In genomic region chr17:2094891-2095535, GRCh38 we compare ENCODE assay signal across 8 cellular contexts. TPM values are rescaled to one million over a fixed set of nuclear protein-coding genes. Genes with fewer than 3 reads are reported as not detected.
A peak's percentile ranks its signal among the peaks of the same experiment; 100 is the strongest.
DNase-seq lines count a peak whose midpoint lies in the region; ATAC-seq, FAIRE-seq and TF ChIP-seq lines count a peak whose summit lies in the region.

No MANE protein-coding gene starts in this region.

- peak in 1 of 2 experiments; percentile 37; a peak in 1 of 5 replicates for TF ChIP-seq RAD21 in A549 (conservative IDR thresholded peaks at IDR 0.05 in 1 of 2, IDR thresholded peaks at IDR 0.05 in 1 of 2)

- no peaks in the 10 kb centered on the region for H3K27me3 ChIP-seq in HUES64 (ENCODE audit: insufficient read depth, low read length)

- no peaks in the 10 kb centered on the region for H3K9me3 ChIP-seq in A549
- no peaks in the 10 kb centered on the region for H3K9me3 ChIP-seq in HUES64 (ENCODE audit: insufficient read depth, low read depth, low read length)

- H3K27me3 Mint-ChIP-seq in MCF 10A (ENCODE audit: insufficient read depth, unreplicated experiment), result no peaks in the 10 kb centered on the region
- peaks cover 0 to 2% (median 0%) of the 10 kb centered on the region in 3 donors for H3K27me3 Mint-ChIP-seq in immature natural killer cell (ENCODE audit: low read depth in 3 of 3)

- 85% methylated on average over 12 of the region's 12 CpGs for WGBS in A549 (ENCODE audit: missing lambda C conversion rate)
- WGBS in HUES64, result 87% methylated on average over 12 of the region's 12 CpGs

- no peak for TF ChIP-seq EP300 in A549 (IDR thresholded peaks at IDR 0.05)

- no peak for FAIRE-seq in A549 (lab: Jason Lieb, UNC)

- BruUV-seq in MCF 10A (replicated peaks; lab: Mats Ljungman, UMichigan), result no TSS peak

- H3K27ac ChIP-seq in A549, result no peak overlapping the region
- peak overlapping the region; percentile 15; the same call in 1 of the 2 replicates for H3K27ac ChIP-seq in HUES64 (ENCODE audit: low read depth, low read length)

- H3K4me1 Mint-ChIP-seq in MCF 10A (ENCODE audit: insufficient read depth, unreplicated experiment) (peaks cover 6% of the 10 kb centered on the region), immature natural killer cell (peaks cover 10 to 18% of the 10 kb centered on the region in 2 donors)

- CTCF ChIA-PET in A549 (lab: Yijun Ruan, JAX), result interaction anchor here (0.5 to 4.3 kb wide), 17 partner anchors 8 to 280 kb away, joined by 3 to 21 read pairs (median 5); partner anchors contain the start of gene HIC1
- CTCF ChIA-PET in MCF 10A (lab: Yijun Ruan, JAX), result interaction anchor here (0.7 to 1.1 kb wide), 3 partner anchors 9 to 86 kb away, joined by 3 to 4 read pairs (median 3); no protein-coding TSS in a partner anchor

- DNase-seq in A549 (ENCODE audit: low read depth in 1 of 2, low spot score in 1 of 2), result peak in 1 of 2 experiments; percentile 31
- DNase-seq in MCF 10A (ENCODE audit: unreplicated experiment), result peak; percentile 15
- no peak for DNase-seq in left colon
- no peak for DNase-seq in immature natural killer cell
- DNase-seq in EL, result no peak

- H3K36me3 Mint-ChIP-seq in MCF 10A (ENCODE audit: insufficient read depth, unreplicated experiment), result peaks cover 12% of the 10 kb centered on the region
- H3K36me3 Mint-ChIP-seq in immature natural killer cell, result peaks cover 4 to 11% (median 5%) of the 10 kb centered on the region in 3 donors

- no peak overlapping the region for H3K4me2 ChIP-seq in A549

- H3K9ac ChIP-seq in HUES64 (ENCODE audit: low read depth, low read length), result no peak overlapping the region

- no peaks in the 10 kb centered on the region for H3K36me3 ChIP-seq in HUES64 (ENCODE audit: insufficient read depth, low read length)

- peak; percentile 44 to 72; a peak in 4 of 6 replicates for ATAC-seq in A549
- peak; percentile 41 for ATAC-seq in left colon
- ATAC-seq in HG02970 (IDR thresholded peaks at IDR 0.05; ENCODE audit: low FRiP score, unreplicated experiment), result no peak
- no peak for ATAC-seq in HG03469 (IDR thresholded peaks at IDR 0.05; ENCODE audit: unreplicated experiment)

- H3K4me1 ChIP-seq in A549, result no peaks in the 10 kb centered on the region
- H3K4me1 ChIP-seq in HUES64 (ENCODE audit: insufficient read depth, low read length), result peaks cover 24% of the 10 kb centered on the region

- H3K27ac Mint-ChIP-seq in MCF 10A (ENCODE audit: low read depth, unreplicated experiment), result no peak overlapping the region
- no peak overlapping the region for H3K27ac Mint-ChIP-seq in immature natural killer cell

- no peak overlapping the region for H3K4me3 ChIP-seq in A549
- no peak overlapping the region for H3K4me3 ChIP-seq in HUES64 (ENCODE audit: low read length)

- TF ChIP-seq POLR2A in A549 (IDR thresholded peaks at IDR 0.05; ENCODE audit: low read length), result no peak

- H3K4me3 Mint-ChIP-seq in MCF 10A (ENCODE audit: unreplicated experiment) (no peak overlapping the region), immature natural killer cell (no peak overlapping the region)

- TF ChIP-seq CTCF in A549 (IDR thresholded peaks at IDR 0.05) (no peak), MCF 10A (IDR thresholded peaks at IDR 0.05; ENCODE audit: unreplicated experiment) (no peak)

- no peaks in the 10 kb centered on the region for H3K9me3 Mint-ChIP-seq in MCF 10A (ENCODE audit: unreplicated experiment)
- no peaks in the 10 kb centered on the region for H3K9me3 Mint-ChIP-seq in immature natural killer cell

- intact Hi-C loops in MCF 10A (cut with micrococcal nuclease) (no loop called here), left colon (cut with DNase I, micrococcal nuclease) (no loop called here)

- POLR2A ChIA-PET in A549 (lab: Yijun Ruan, JAX), result no interaction called here
- POLR2A ChIA-PET in MCF 10A (lab: Yijun Ruan, JAX), result no interaction called here

TF ChIP-seq in A549, 52 proteins besides CTCF, POLR2A, EP300 and RAD21:
- TF ChIP-seq, protein P1, sequence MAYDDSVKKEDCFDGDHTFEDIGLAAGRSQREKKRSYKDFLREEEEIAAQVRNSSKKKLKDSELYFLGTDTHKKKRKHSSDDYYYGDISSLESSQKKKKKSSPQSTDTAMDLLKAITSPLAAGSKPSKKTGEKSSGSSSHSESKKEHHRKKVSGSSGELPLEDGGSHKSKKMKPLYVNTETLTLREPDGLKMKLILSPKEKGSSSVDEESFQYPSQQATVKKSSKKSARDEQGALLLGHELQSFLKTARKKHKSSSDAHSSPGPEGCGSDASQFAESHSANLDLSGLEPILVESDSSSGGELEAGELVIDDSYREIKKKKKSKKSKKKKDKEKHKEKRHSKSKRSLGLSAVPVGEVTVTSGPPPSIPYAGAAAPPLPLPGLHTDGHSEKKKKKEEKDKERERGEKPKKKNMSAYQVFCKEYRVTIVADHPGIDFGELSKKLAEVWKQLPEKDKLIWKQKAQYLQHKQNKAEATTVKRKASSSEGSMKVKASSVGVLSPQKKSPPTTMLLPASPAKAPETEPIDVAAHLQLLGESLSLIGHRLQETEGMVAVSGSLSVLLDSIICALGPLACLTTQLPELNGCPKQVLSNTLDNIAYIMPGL (CRISPR knock-in tag; IDR thresholded peaks at IDR 0.05; ENCODE audit: borderline replicate concordance), result no peak
- TF ChIP-seq HEYL (CRISPR knock-in tag; IDR thresholded peaks at IDR 0.05), result no peak
- TF ChIP-seq ZNF302 (CRISPR knock-in tag; IDR thresholded peaks at IDR 0.05), result no peak
- TF ChIP-seq JUNB (IDR thresholded peaks at IDR 0.05), result no peak
- no peak for TF ChIP-seq ZFP36 (IDR thresholded peaks at IDR 0.05; ENCODE audit: borderline replicate concordance, partially characterized antibody)
- TF ChIP-seq USF2 (IDR thresholded peaks at IDR 0.05), result no peak
- no peak for TF ChIP-seq GATA3 (IDR thresholded peaks at IDR 0.05; ENCODE audit: borderline replicate concordance)
- TF ChIP-seq FOXS1 (CRISPR knock-in tag; IDR thresholded peaks at IDR 0.05), result no peak

RNA-seq across cellular contexts. Expression of gene HIC1, which starts 40.1 kb away (rescaled TPM):
- polyA plus RNA-seq in A549 (2011; rRNA removed) (0.13 and 0.28 TPM in 2 replicates), A549 (2017; fragmentation: RNase III; extraction: RNeasy Plus Mini Kit Qiagen cat#74134 plus additional on column Dnase treatment) (0.70 to 1.5 TPM (median 1.3 TPM) in 3 replicates), immature natural killer cell (1 to 10 TPM in 2 of 3 donors, under 1 TPM in 1; 0.90 to 5.9 (median 1.2) TPM)
- 0.37 and 0.43 TPM in 2 replicates for polyA plus RNA-seq in A549 (2012; cell fraction: cytosol; rRNA removed)
- 1.7 and 2.1 TPM in 2 replicates for polyA plus RNA-seq in A549 (2012; cell fraction: nucleus; rRNA removed)
- polyA minus RNA-seq in A549 (2011; rRNA and poly(A)+ RNA removed), result 0.29 and 0.58 TPM in 2 replicates
- 0.15 TPM for polyA plus RNA-seq in HUES64 (2013, experiment 1 of 2)
- polyA plus RNA-seq in HUES64 (2013, experiment 2 of 2), result 0.32 TPM
- total RNA-seq in MCF 10A (2022) (0.59 and 1.0 TPM in 2 replicates), left colon (10 to 100 TPM in 1 of 2 donors, 1 to 10 TPM in 1; 4.8 to 12.8 TPM)

RNA-seq across cellular contexts. Expression of gene OVCA2, which starts 53.2 kb away (rescaled TPM):
- polyA plus RNA-seq in A549 (2011; rRNA removed) (66.3 and 73.1 TPM in 2 replicates), A549 (2017; fragmentation: RNase III; extraction: RNeasy Plus Mini Kit Qiagen cat#74134 plus additional on column Dnase treatment) (54.3 to 56.6 TPM (median 54.6 TPM) in 3 replicates), immature natural killer cell (100 to 1,000 TPM in 2 of 3 donors, 10 to 100 TPM in 1; 90.6 to 107 (median 104) TPM)
- polyA plus RNA-seq in A549 (2012; cell fraction: cytosol; rRNA removed), result 77.8 and 108 TPM in 2 replicates
- polyA plus RNA-seq in A549 (2012; cell fraction: nucleus; rRNA removed), result 46.6 and 48.1 TPM in 2 replicates
- polyA minus RNA-seq in A549 (2011; rRNA and poly(A)+ RNA removed), result 60.6 and 72.6 TPM in 2 replicates
- 24.9 TPM for polyA plus RNA-seq in HUES64 (2013, experiment 1 of 2)
- 23.5 TPM for polyA plus RNA-seq in HUES64 (2013, experiment 2 of 2)
- total RNA-seq in MCF 10A (2022) (28.8 and 33.5 TPM in 2 replicates), left colon (10 to 100 TPM; 39.2 to 39.7 TPM)

Comparison
In these comparisons a context has a peak if more than half of its experiments do, and no peak if none do; other contexts are left out.
1. ATAC-seq: peak in A549 (2 of 2) and left colon (single experiment); none in HG02970 (single experiment) and HG03469 (single experiment).